Comparison of ENCODE assay signal across 1 cellular context in genomic region chr15:74790080-74790916, GRCh38.
TF ChIP-seq lines count a peak whose summit lies in the region.

No MANE protein-coding gene starts in this region.

TF ChIP-seq in IMR-90, 13 proteins besides CTCF, POLR2A, EP300 and RAD21:
- TF ChIP-seq MXI1 (IDR thresholded peaks at IDR 0.05; ENCODE audit: borderline replicate concordance, low read depth, low read length) (peak; percentile 54; the same call in 1 of the 2 replicates), CEBPB (IDR thresholded peaks at IDR 0.05; ENCODE audit: low read depth, low read length) (no peak), MAFK (IDR thresholded peaks at IDR 0.05; ENCODE audit: low read depth, low read length) (no peak), BHLHE40 (IDR thresholded peaks at IDR 0.05; ENCODE audit: low read depth, low read length) (peak; percentile 37; the same call in 1 of the 2 replicates), MAZ (IDR thresholded peaks at IDR 0.05; ENCODE audit: borderline replicate concordance, low read depth, low read length) (no peak)
